28 cellular contexts compared by ENCODE assay signal in genomic region chr17:21021208-21021803, GRCh38. TPM values are rescaled to one million over a fixed set of nuclear protein-coding genes. Genes with fewer than 3 reads are reported as not detected.
DNase-seq lines count a peak whose midpoint lies in the region; ATAC-seq and TF ChIP-seq lines count a peak whose summit lies in the region.
"Had no signal": no experiment of that assay in that cellular context is flagged by ENCODE, and none has a peak within 500 bp of the region (broad histone marks: within the 10 kb centered on the region; RNA-seq: fewer than 3 reads in every experiment).

No MANE protein-coding gene starts in this region.

- intact Hi-C loops in Right ventricle myocardium superior (cut with DNase I) (no loop called here), cardiac septum (cut with DNase I) (no loop called here), upper lobe of right lung (cut with DNase I) (no loop called here)
- intact Hi-C loops in activated CD4-positive, alpha-beta memory T cell treated with anti-CD3 and anti-CD28 coated beads for 36 hours (cut with micrococcal nuclease): no loop called here

- H3K4me3 ChIP-seq in trophoblast cell (ENCODE audit: low read depth, low read length) (no peak overlapping the region), upper lobe of right lung (no peak overlapping the region)

- no peak overlapping the region for H3K4me3 Mint-ChIP-seq in chondrocyte (ENCODE audit: unreplicated experiment)
- no peak overlapping the region for H3K4me3 Mint-ChIP-seq in activated CD4-positive, alpha-beta memory T cell treated with anti-CD3 and anti-CD28 coated beads for 36 hours
- H3K4me3 Mint-ChIP-seq in T-helper 17 cell: no peak overlapping the region
- H3K4me3 Mint-ChIP-seq: activated CD8-positive, alpha-beta memory T cell treated with anti-CD3 and anti-CD28 coated beads, Interleukin-2, amount 10 ng/mL, durations not matched to agents 7 days and 5 days; activated T-helper 1 cell treated with anti-CD3 and anti-CD28 coated beads, Interleukin-12 subunit alpha, Interleukin-12 subunit beta, Interleukin-2, Interleukin-4 antibody, amounts not matched to agents 30 ng/mL and 10 ng/mL and 1 ng/mL, durations not matched to agents 14 hours and 24 hours and 36 hours; CD8-positive, alpha-beta memory T cell; mesothelial cell of epicardium; naive thymus-derived CD8-positive, alpha-beta T cell; stimulated activated naive B cell treated with anti-CD40 and anti-IgM and Interleukin-4, amounts not matched to agents 10 μg/mL and 1 μg/mL and 100 μg/mL, for 72 hours had no signal

- peaks cover 29% of the 10 kb centered on the region for H3K79me2 ChIP-seq in trophoblast cell (ENCODE audit: control insufficient read depth, insufficient read depth, low read length, poor library complexity)

- TF ChIP-seq CTCF in chondrocyte (IDR thresholded peaks at IDR 0.05) (no peak), upper lobe of right lung (IDR thresholded peaks at IDR 0.05) (no peak)

- no peak overlapping the region for H3K14ac ChIP-seq in trophoblast cell (ENCODE audit: low read length)

- H3K27me3 Mint-ChIP-seq in chondrocyte (ENCODE audit: low read depth): no peaks in the 10 kb centered on the region
- no peaks in the 10 kb centered on the region for H3K27me3 Mint-ChIP-seq in activated CD4-positive, alpha-beta memory T cell treated with anti-CD3 and anti-CD28 coated beads for 36 hours
- no peaks in the 10 kb centered on the region for H3K27me3 Mint-ChIP-seq in T-helper 17 cell
- H3K27me3 Mint-ChIP-seq: activated CD8-positive, alpha-beta memory T cell treated with anti-CD3 and anti-CD28 coated beads, Interleukin-2, amount 10 ng/mL, durations not matched to agents 7 days and 5 days; CD8-positive, alpha-beta memory T cell; naive thymus-derived CD8-positive, alpha-beta T cell; stimulated activated naive B cell treated with anti-CD40 and anti-IgM and Interleukin-4, amounts not matched to agents 10 μg/mL and 1 μg/mL and 100 μg/mL, for 72 hours had no signal

- H3K4me1 ChIP-seq in trophoblast cell (ENCODE audit: control insufficient read depth in 1 of 2, insufficient read depth in 2 of 2, low read length in 2 of 2): no peaks in the 10 kb centered on the region
- peaks cover 4% of the 10 kb centered on the region for H3K4me1 ChIP-seq in upper lobe of right lung

- H3K4ac ChIP-seq in trophoblast cell (ENCODE audit: low read depth, low read length): peak overlapping the region; percentile 41

- POLR2A ChIA-PET in activated CD4-positive, alpha-beta memory T cell treated with anti-CD3 and anti-CD28 coated beads for 36 hours (lab: Charles Lee): interaction anchor here (0.5 kb wide), 1 partner anchor 12 kb away, joined by 3 read pairs; no protein-coding TSS in a partner anchor

- H2BK12ac ChIP-seq in trophoblast cell (ENCODE audit: low read length): no peak overlapping the region

- ATAC-seq in Right ventricle myocardium superior (ENCODE audit: poor library complexity): peak; percentile 16
- ATAC-seq in upper lobe of right lung: no peak
- ATAC-seq in T-helper 17 cell: no peak
- ATAC-seq: activated CD8-positive, alpha-beta memory T cell treated with anti-CD3 and anti-CD28 coated beads, Interleukin-2, amount 10 ng/mL, durations not matched to agents 7 days and 5 days had no signal

- H2BK120ac ChIP-seq in trophoblast cell (ENCODE audit: insufficient read depth, low read length, poor library complexity): no peak overlapping the region

- peaks cover 3% of the 10 kb centered on the region for H3K9me3 ChIP-seq in trophoblast cell (ENCODE audit: insufficient read depth, low read depth, low read length)
- H3K9me3 ChIP-seq in upper lobe of right lung: no peaks in the 10 kb centered on the region
- no peaks in the 10 kb centered on the region for H3K9me3 ChIP-seq in T-helper 17 cell (ENCODE audit: control insufficient read depth, low read length, poor library complexity, severe bottlenecking)

- no CpG with 5 or more reads among the region's 7 CpGs for WGBS in trophoblast cell (ENCODE audit: extremely low coverage, insufficient coverage, insufficient read length)

- no peak overlapping the region for H3K9ac ChIP-seq in trophoblast cell (ENCODE audit: low read length)

- H3K27me3 ChIP-seq in trophoblast cell (ENCODE audit: insufficient read depth, low read length) (no peaks in the 10 kb centered on the region), upper lobe of right lung (no peaks in the 10 kb centered on the region)
- H3K27me3 ChIP-seq: brain microvascular endothelial cell had no signal

- H3K23ac ChIP-seq in trophoblast cell (ENCODE audit: low read length): no peak overlapping the region

- peaks cover 36% of the 10 kb centered on the region for H3K4me1 Mint-ChIP-seq in chondrocyte (ENCODE audit: low read depth)
- peaks cover 35% of the 10 kb centered on the region for H3K4me1 Mint-ChIP-seq in activated CD4-positive, alpha-beta memory T cell treated with anti-CD3 and anti-CD28 coated beads for 36 hours (ENCODE audit: low read depth)
- peaks cover 42% of the 10 kb centered on the region for H3K4me1 Mint-ChIP-seq in T-helper 17 cell

- CTCF ChIA-PET in activated CD4-positive, alpha-beta memory T cell treated with anti-CD3 and anti-CD28 coated beads for 36 hours (lab: Charles Lee): interaction anchor here (1.0 to 3.6 kb wide), 3 partner anchors 22 to 78 kb away, joined by 7 to 15 read pairs (median 10); partner anchors contain the start of gene USP22

- DNase-seq in Right ventricle myocardium superior (no peak), cardiac septum (ENCODE audit: low spot score) (no peak), chondrocyte (ENCODE audit: low spot score) (no peak), trophoblast cell (no peak), upper lobe of right lung (peak; percentile 3), T-helper 17 cell (no peak)
- no peak for DNase-seq in activated CD4-positive, alpha-beta memory T cell treated with anti-CD3 and anti-CD28 coated beads for 36 hours
- DNase-seq: activated CD8-positive, alpha-beta memory T cell treated with anti-CD3 and anti-CD28 coated beads, Interleukin-2, amount 10 ng/mL, durations not matched to agents 7 days and 5 days; activated naive CD4-positive, alpha-beta T cell treated with anti-CD3 and anti-CD28 coated beads, Interleukin-2, amount 50 U/mL, for 16 hours; AML-193; amygdala; brain microvascular endothelial cell; CD8-positive, alpha-beta memory T cell; DMS 273 treated with DMSO at 0.1 percent for 48 hours; effector CD4-positive, alpha-beta T cell; KBM-7; naive thymus-derived CD8-positive, alpha-beta T cell; NCI-H1105 treated with DMSO at 0.1 percent for 48 hours; NCI-H187 treated with DMSO at 0.1 percent for 48 hours; NCI-H2171; NCI-H510A; nucleus accumbens; RPMI8226; small intestine; stimulated activated naive B cell treated with anti-CD40 and anti-IgM and Interleukin-4, amounts not matched to agents 10 μg/mL and 1 μg/mL and 100 μg/mL, for 72 hours; T-helper 1 cell had no signal

- H2BK5ac ChIP-seq in trophoblast cell (ENCODE audit: low read depth, low read length, poor library complexity): no peak overlapping the region

- no peak overlapping the region for H2AK5ac ChIP-seq in trophoblast cell (ENCODE audit: low read length)

- no peaks in the 10 kb centered on the region for H3K79me1 ChIP-seq in trophoblast cell (ENCODE audit: low read length)

- no peaks in the 10 kb centered on the region for H3K9me3 Mint-ChIP-seq in chondrocyte (ENCODE audit: low read depth)
- H3K9me3 Mint-ChIP-seq in activated CD4-positive, alpha-beta memory T cell treated with anti-CD3 and anti-CD28 coated beads for 36 hours: no peaks in the 10 kb centered on the region
- H3K9me3 Mint-ChIP-seq: activated T-helper 1 cell treated with anti-CD3 and anti-CD28 coated beads, Interleukin-12 subunit alpha, Interleukin-12 subunit beta, Interleukin-2, Interleukin-4 antibody, amounts not matched to agents 30 ng/mL and 10 ng/mL and 1 ng/mL, durations not matched to agents 14 hours and 24 hours and 36 hours; CD8-positive, alpha-beta memory T cell; mesothelial cell of epicardium; naive thymus-derived CD8-positive, alpha-beta T cell; stimulated activated naive B cell treated with anti-CD40 and anti-IgM and Interleukin-4, amounts not matched to agents 10 μg/mL and 1 μg/mL and 100 μg/mL, for 72 hours had no signal

- H4K8ac ChIP-seq in trophoblast cell (ENCODE audit: low read depth, low read length): no peak overlapping the region

- H3K27ac ChIP-seq in trophoblast cell (ENCODE audit: low read depth, low read length): no peak overlapping the region
- no peak overlapping the region for H3K27ac ChIP-seq in upper lobe of right lung
- H3K27ac ChIP-seq: brain microvascular endothelial cell had no signal

- peaks cover 61 to 78% of the 10 kb centered on the region in 2 experiments for H3K36me3 ChIP-seq in trophoblast cell (ENCODE audit: control insufficient read depth in 1 of 2, insufficient read depth in 2 of 2, low read length in 2 of 2)
- H3K36me3 ChIP-seq in upper lobe of right lung: peaks cover 92% of the 10 kb centered on the region

- no peak overlapping the region for H4K91ac ChIP-seq in trophoblast cell (ENCODE audit: low read depth, low read length)

- no peak overlapping the region for H2AFZ ChIP-seq in trophoblast cell (ENCODE audit: insufficient read depth, low read length, poor library complexity)

- H3K36me3 Mint-ChIP-seq in chondrocyte (ENCODE audit: low read depth) (peaks cover 50% of the 10 kb centered on the region), T-helper 17 cell (ENCODE audit: low read depth) (peaks cover 3% of the 10 kb centered on the region)
- peaks cover 71% of the 10 kb centered on the region for H3K36me3 Mint-ChIP-seq in activated CD4-positive, alpha-beta memory T cell treated with anti-CD3 and anti-CD28 coated beads for 36 hours

- H3K27ac Mint-ChIP-seq in chondrocyte (ENCODE audit: unreplicated experiment) (peak overlapping the region; percentile 27), T-helper 17 cell (no peak overlapping the region)
- H3K27ac Mint-ChIP-seq in activated CD4-positive, alpha-beta memory T cell treated with anti-CD3 and anti-CD28 coated beads for 36 hours: no peak overlapping the region
- H3K27ac Mint-ChIP-seq: activated T-helper 1 cell treated with anti-CD3 and anti-CD28 coated beads, Interleukin-12 subunit alpha, Interleukin-12 subunit beta, Interleukin-2, Interleukin-4 antibody, amounts not matched to agents 30 ng/mL and 10 ng/mL and 1 ng/mL, durations not matched to agents 14 hours and 24 hours and 36 hours; mesothelial cell of epicardium had no signal

- no peak overlapping the region for H3K18ac ChIP-seq in trophoblast cell (ENCODE audit: low read length)

- H4K12ac ChIP-seq in trophoblast cell (ENCODE audit: low read depth, low read length): no peak overlapping the region

- no peak overlapping the region for H3K4me2 ChIP-seq in trophoblast cell (ENCODE audit: low read length)

RNA-seq across cellular contexts. Expression of gene USP22, which starts 21.5 kb away (rescaled TPM):
- 139 TPM for total RNA-seq in Right ventricle myocardium superior
- total RNA-seq in cardiac septum: 200 TPM
- 228 to 248 TPM (median 239 TPM) in 3 replicates for total RNA-seq in chondrocyte
- 114 and 115 TPM in 2 replicates for polyA plus RNA-seq in trophoblast cell (2013)
- total RNA-seq in upper lobe of right lung: 160 TPM
- 100 to 1,000 TPM; 120 to 124 TPM for total RNA-seq in activated CD4-positive, alpha-beta memory T cell treated with anti-CD3 and anti-CD28 coated beads for 36 hours
- 100 to 1,000 TPM; 158 to 177 TPM for total RNA-seq in T-helper 17 cell
